8 cellular contexts compared by ENCODE assay signal in genomic region chr3:89108154-89108553, GRCh38. TPM values are rescaled to one million over a fixed set of nuclear protein-coding genes. Genes with fewer than 3 reads are reported as not detected.
A peak's percentile ranks its signal among the peaks of the same experiment; 100 is the strongest.
DNase-seq lines count a peak whose midpoint lies in the region; ATAC-seq and TF ChIP-seq lines count a peak whose summit lies in the region.

No MANE protein-coding gene starts in this region.

- no peak for ATAC-seq in gastrocnemius medialis
- ATAC-seq in GM19351 (IDR thresholded peaks at IDR 0.05; ENCODE audit: unreplicated experiment): no peak
- ATAC-seq in left colon: no peak

- peak overlapping the region; percentile 43 for H3K9ac ChIP-seq in ES-I3 (ENCODE audit: low read depth, low read length)

- DNase-seq in OCI-M1 (lab: John Stamatoyannopoulos, UW): peak; percentile 56
- no peak for DNase-seq in fibroblast of pulmonary artery (ENCODE audit: low read depth)
- DNase-seq in gastrocnemius medialis: no peak
- no peak for DNase-seq in NK-92 (lab: John Stamatoyannopoulos, UW; ENCODE audit: unreplicated experiment)
- no peak for DNase-seq in GM10248 (ENCODE audit: extremely low spot score)
- DNase-seq in left colon: no peak

- H3K27me3 ChIP-seq in gastrocnemius medialis: peaks cover 7 to 26% (median 17%) of the 10 kb centered on the region in 3 donors

- H3K4me1 ChIP-seq in ES-I3 (ENCODE audit: insufficient read depth, low read length): no peaks in the 10 kb centered on the region
- H3K4me1 ChIP-seq in gastrocnemius medialis: no peaks in the 10 kb centered on the region

- TF ChIP-seq CTCF in fibroblast of pulmonary artery (IDR thresholded peaks at IDR 0.05; ENCODE audit: low read length, missing control alignments): no peak
- TF ChIP-seq CTCF in gastrocnemius medialis (IDR thresholded peaks at IDR 0.05 in 4 of 5, conservative IDR thresholded peaks at IDR 0.05 in 1 of 5): no peak
- no peak for TF ChIP-seq CTCF in GM10248 (IDR thresholded peaks at IDR 0.05; ENCODE audit: control extremely low read depth, extremely low read depth, low read depth, missing control alignments)

- H3K9me3 ChIP-seq in ES-I3 (ENCODE audit: control insufficient read depth, insufficient read depth, low read length) (no peaks in the 10 kb centered on the region), gastrocnemius medialis (no peaks in the 10 kb centered on the region)

- H3K27ac ChIP-seq in gastrocnemius medialis: no peak overlapping the region

- H3K36me3 ChIP-seq in ES-I3 (ENCODE audit: insufficient read depth, low read length) (no peaks in the 10 kb centered on the region), gastrocnemius medialis (no peaks in the 10 kb centered on the region)

- peak overlapping the region; percentile 54 for H3K4me3 ChIP-seq in fibroblast of pulmonary artery (replicated peaks; ENCODE audit: low read depth, low read length)
- H3K4me3 ChIP-seq in gastrocnemius medialis: peak overlapping the region in 3 of 4 donors; percentile 21 to 50 (median 49)

- CTCF ChIA-PET in GM10248 (lab: Yijun Ruan, JAX): interaction anchor here (1.3 kb wide), 1 partner anchor 889 kb away, joined by 4 read pairs; no protein-coding TSS in a partner anchor

- in situ Hi-C loops in gastrocnemius medialis (cut with MboI; ENCODE audit: low sequenced_read_pairs in 4 of 4): no loop called here

- TF ChIP-seq POLR2A in gastrocnemius medialis (IDR thresholded peaks at IDR 0.05): no peak

- POLR2A ChIA-PET in GM10248 (lab: Yijun Ruan, JAX): no interaction called here

- intact Hi-C loops in gastrocnemius medialis (cut with DNase I; ENCODE audit: low total_unique reads) (no loop called here), left colon (cut with DNase I, micrococcal nuclease) (loop anchor here in 1 of 2 donors (10.0 kb wide), 1 partner anchor 903 kb away; no protein-coding TSS in a partner anchor)

RNA-seq across cellular contexts. Expression of gene EPHA3, which starts 0.7 kb away (rescaled TPM):
- total RNA-seq in gastrocnemius medialis: 1 to 10 TPM in 2 of 4 donors, under 1 TPM in 2; 0.36 to 1.8 (median 0.90) TPM
- 1 to 10 TPM; 1.0 to 1.8 TPM for total RNA-seq in left colon
